Comparison of ENCODE assay signal across 1 cellular context in genomic region chr1:45172015-45172414, GRCh38.
TF ChIP-seq lines count a peak whose summit lies in the region.

No MANE protein-coding gene starts in this region.

TF ChIP-seq in HepG2, 621 proteins besides CTCF, POLR2A, EP300 and RAD21 (continued from another document and continues in another):
- no peak for TF ChIP-seq ZBTB39 (CRISPR knock-in tag; IDR thresholded peaks at IDR 0.05)
- no peak for TF ChIP-seq POLR2AphosphoS2 (IDR thresholded peaks at IDR 0.05; ENCODE audit: low read depth, low read length)
- no peak for TF ChIP-seq HMGA1 (CRISPR knock-in tag; conservative IDR thresholded peaks at IDR 0.05)
- no peak for TF ChIP-seq ZMAT3 (CRISPR knock-in tag; conservative IDR thresholded peaks at IDR 0.05)
- TF ChIP-seq ZNF841 (CRISPR knock-in tag; IDR thresholded peaks at IDR 0.05; ENCODE audit: borderline replicate concordance), result no peak
- peak; percentile 92 for TF ChIP-seq HDAC2 (CRISPR knock-in tag; IDR thresholded peaks at IDR 0.05)
- no peak for TF ChIP-seq RXRA (CRISPR knock-in tag; IDR thresholded peaks at IDR 0.05)
- TF ChIP-seq, protein P1, sequence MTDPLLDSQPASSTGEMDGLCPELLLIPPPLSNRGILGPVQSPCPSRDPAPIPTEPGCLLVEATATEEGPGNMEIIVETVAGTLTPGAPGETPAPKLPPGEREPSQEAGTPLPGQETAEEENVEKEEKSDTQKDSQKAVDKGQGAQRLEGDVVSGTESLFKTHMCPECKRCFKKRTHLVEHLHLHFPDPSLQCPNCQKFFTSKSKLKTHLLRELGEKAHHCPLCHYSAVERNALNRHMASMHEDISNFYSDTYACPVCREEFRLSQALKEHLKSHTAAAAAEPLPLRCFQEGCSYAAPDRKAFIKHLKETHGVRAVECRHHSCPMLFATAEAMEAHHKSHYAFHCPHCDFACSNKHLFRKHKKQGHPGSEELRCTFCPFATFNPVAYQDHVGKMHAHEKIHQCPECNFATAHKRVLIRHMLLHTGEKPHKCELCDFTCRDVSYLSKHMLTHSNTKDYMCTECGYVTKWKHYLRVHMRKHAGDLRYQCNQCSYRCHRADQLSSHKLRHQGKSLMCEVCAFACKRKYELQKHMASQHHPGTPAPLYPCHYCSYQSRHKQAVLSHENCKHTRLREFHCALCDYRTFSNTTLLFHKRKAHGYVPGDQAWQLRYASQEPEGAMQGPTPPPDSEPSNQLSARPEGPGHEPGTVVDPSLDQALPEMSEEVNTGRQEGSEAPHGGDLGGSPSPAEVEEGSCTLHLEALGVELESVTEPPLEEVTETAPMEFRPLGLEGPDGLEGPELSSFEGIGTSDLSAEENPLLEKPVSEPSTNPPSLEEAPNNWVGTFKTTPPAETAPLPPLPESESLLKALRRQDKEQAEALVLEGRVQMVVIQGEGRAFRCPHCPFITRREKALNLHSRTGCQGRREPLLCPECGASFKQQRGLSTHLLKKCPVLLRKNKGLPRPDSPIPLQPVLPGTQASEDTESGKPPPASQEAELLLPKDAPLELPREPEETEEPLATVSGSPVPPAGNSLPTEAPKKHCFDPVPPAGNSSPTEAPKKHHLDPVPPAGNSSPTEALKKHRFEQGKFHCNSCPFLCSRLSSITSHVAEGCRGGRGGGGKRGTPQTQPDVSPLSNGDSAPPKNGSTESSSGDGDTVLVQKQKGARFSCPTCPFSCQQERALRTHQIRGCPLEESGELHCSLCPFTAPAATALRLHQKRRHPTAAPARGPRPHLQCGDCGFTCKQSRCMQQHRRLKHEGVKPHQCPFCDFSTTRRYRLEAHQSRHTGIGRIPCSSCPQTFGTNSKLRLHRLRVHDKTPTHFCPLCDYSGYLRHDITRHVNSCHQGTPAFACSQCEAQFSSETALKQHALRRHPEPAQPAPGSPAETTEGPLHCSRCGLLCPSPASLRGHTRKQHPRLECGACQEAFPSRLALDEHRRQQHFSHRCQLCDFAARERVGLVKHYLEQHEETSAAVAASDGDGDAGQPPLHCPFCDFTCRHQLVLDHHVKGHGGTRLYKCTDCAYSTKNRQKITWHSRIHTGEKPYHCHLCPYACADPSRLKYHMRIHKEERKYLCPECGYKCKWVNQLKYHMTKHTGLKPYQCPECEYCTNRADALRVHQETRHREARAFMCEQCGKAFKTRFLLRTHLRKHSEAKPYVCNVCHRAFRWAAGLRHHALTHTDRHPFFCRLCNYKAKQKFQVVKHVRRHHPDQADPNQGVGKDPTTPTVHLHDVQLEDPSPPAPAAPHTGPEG (CRISPR knock-in tag; IDR thresholded peaks at IDR 0.05), result no peak
- TF ChIP-seq NR2C2 (CRISPR knock-in tag; IDR thresholded peaks at IDR 0.05; ENCODE audit: borderline replicate concordance), result no peak
- no peak for TF ChIP-seq NFAT5 (CRISPR knock-in tag; IDR thresholded peaks at IDR 0.05)
- TF ChIP-seq LCORL (IDR thresholded peaks at IDR 0.05), result peak; percentile 80
- TF ChIP-seq LCORL (CRISPR knock-in tag; IDR thresholded peaks at IDR 0.05), result peak; percentile 73
- TF ChIP-seq KDM3A (CRISPR knock-in tag; IDR thresholded peaks at IDR 0.05; ENCODE audit: low read depth), result no peak
- TF ChIP-seq SMAD9 (CRISPR knock-in tag; IDR thresholded peaks at IDR 0.05), result no peak
- TF ChIP-seq, protein P2, sequence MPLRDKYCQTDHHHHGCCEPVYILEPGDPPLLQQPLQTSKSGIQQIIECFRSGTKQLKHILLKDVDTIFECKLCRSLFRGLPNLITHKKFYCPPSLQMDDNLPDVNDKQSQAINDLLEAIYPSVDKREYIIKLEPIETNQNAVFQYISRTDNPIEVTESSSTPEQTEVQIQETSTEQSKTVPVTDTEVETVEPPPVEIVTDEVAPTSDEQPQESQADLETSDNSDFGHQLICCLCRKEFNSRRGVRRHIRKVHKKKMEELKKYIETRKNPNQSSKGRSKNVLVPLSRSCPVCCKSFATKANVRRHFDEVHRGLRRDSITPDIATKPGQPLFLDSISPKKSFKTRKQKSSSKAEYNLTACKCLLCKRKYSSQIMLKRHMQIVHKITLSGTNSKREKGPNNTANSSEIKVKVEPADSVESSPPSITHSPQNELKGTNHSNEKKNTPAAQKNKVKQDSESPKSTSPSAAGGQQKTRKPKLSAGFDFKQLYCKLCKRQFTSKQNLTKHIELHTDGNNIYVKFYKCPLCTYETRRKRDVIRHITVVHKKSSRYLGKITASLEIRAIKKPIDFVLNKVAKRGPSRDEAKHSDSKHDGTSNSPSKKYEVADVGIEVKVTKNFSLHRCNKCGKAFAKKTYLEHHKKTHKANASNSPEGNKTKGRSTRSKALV (CRISPR knock-in tag; IDR thresholded peaks at IDR 0.05), result 0 out of 2 replicates have a peak, but pooled peaks have one; percentile 33
- TF ChIP-seq, protein P3, sequence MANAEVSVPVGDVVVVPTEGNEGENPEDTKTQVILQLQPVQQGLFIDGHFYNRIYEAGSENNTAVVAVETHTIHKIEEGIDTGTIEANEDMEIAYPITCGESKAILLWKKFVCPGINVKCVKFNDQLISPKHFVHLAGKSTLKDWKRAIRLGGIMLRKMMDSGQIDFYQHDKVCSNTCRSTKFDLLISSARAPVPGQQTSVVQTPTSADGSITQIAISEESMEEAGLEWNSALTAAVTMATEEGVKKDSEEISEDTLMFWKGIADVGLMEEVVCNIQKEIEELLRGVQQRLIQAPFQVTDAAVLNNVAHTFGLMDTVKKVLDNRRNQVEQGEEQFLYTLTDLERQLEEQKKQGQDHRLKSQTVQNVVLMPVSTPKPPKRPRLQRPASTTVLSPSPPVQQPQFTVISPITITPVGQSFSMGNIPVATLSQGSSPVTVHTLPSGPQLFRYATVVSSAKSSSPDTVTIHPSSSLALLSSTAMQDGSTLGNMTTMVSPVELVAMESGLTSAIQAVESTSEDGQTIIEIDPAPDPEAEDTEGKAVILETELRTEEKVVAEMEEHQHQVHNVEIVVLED (CRISPR knock-in tag; IDR thresholded peaks at IDR 0.05; ENCODE audit: borderline replicate concordance), result no peak
- TF ChIP-seq BHLHE40 (IDR thresholded peaks at IDR 0.05; ENCODE audit: low read length), result 0 out of 2 replicates have a peak, but pooled peaks have one; percentile 62
- TF ChIP-seq ZNF235 (CRISPR knock-in tag; IDR thresholded peaks at IDR 0.05; ENCODE audit: borderline replicate concordance), result no peak
- TF ChIP-seq ZNF737 (CRISPR knock-in tag; IDR thresholded peaks at IDR 0.05; ENCODE audit: borderline replicate concordance), result no peak
- TF ChIP-seq, protein P4, sequence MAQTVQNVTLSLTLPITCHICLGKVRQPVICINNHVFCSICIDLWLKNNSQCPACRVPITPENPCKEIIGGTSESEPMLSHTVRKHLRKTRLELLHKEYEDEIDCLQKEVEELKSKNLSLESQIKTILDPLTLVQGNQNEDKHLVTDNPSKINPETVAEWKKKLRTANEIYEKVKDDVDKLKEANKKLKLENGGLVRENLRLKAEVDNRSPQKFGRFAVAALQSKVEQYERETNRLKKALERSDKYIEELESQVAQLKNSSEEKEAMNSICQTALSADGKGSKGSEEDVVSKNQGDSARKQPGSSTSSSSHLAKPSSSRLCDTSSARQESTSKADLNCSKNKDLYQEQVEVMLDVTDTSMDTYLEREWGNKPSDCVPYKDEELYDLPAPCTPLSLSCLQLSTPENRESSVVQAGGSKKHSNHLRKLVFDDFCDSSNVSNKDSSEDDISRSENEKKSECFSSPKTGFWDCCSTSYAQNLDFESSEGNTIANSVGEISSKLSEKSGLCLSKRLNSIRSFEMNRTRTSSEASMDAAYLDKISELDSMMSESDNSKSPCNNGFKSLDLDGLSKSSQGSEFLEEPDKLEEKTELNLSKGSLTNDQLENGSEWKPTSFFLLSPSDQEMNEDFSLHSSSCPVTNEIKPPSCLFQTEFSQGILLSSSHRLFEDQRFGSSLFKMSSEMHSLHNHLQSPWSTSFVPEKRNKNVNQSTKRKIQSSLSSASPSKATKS (CRISPR knock-in tag; IDR thresholded peaks at IDR 0.05), result no peak
- no peak for TF ChIP-seq RFXANK (CRISPR knock-in tag; IDR thresholded peaks at IDR 0.05)
- no peak for TF ChIP-seq ZNF382 (CRISPR knock-in tag; IDR thresholded peaks at IDR 0.05; ENCODE audit: borderline replicate concordance)
- no peak for TF ChIP-seq ZNF674 (CRISPR knock-in tag; IDR thresholded peaks at IDR 0.05; ENCODE audit: low read depth)
- no peak for TF ChIP-seq ZNF605 (CRISPR knock-in tag; IDR thresholded peaks at IDR 0.05)
- no peak for TF ChIP-seq GPN1 (CRISPR knock-in tag; IDR thresholded peaks at IDR 0.05; ENCODE audit: borderline replicate concordance)
- no peak for TF ChIP-seq NR2F1 (CRISPR knock-in tag; IDR thresholded peaks at IDR 0.05)
- peak; percentile 64; the same call in 1 of the 2 replicates for TF ChIP-seq NFKBIZ (CRISPR knock-in tag; IDR thresholded peaks at IDR 0.05)
- peak; percentile 96; the same call in 1 of the 2 replicates for TF ChIP-seq FOXJ3 (CRISPR knock-in tag; IDR thresholded peaks at IDR 0.05; ENCODE audit: borderline replicate concordance)
- TF ChIP-seq ETV5 (CRISPR knock-in tag; IDR thresholded peaks at IDR 0.05; ENCODE audit: borderline replicate concordance), result peak; percentile 62; the same call in 1 of the 2 replicates
- TF ChIP-seq TBP (CRISPR knock-in tag; IDR thresholded peaks at IDR 0.05), result no peak
- TF ChIP-seq TEAD3 (CRISPR knock-in tag; optimal IDR thresholded peaks at IDR 0.05; ENCODE audit: borderline replicate concordance), result peak; percentile 76
- TF ChIP-seq ZNF263 (CRISPR knock-in tag; IDR thresholded peaks at IDR 0.05), result no peak
- TF ChIP-seq, protein P5, sequence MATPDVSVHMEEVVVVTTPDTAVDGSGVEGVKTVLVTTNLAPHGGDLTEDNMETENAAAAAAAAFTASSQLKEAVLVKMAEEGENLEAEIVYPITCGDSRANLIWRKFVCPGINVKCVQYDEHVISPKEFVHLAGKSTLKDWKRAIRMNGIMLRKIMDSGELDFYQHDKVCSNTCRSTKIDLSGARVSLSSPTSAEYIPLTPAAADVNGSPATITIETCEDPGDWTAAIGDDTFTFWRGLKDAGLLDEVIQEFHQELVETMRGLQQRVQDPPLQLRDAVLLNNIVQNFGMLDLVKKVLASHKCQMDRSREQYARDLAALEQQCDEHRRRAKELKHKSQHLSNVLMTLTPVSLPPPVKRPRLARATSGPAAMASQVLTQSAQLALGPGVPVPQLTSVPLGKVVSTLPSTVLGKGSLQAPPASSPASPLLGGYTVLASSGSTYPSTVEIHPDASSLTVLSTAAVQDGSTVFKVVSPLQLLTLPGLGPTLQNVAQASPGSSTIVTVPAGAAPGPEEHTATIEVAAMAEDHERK (CRISPR knock-in tag; IDR thresholded peaks at IDR 0.05; ENCODE audit: low read depth), result no peak
- TF ChIP-seq ZFP36 (IDR thresholded peaks at IDR 0.05; ENCODE audit: borderline replicate concordance, low read depth, low read length, partially characterized antibody), result no peak
- peak; percentile 90 for TF ChIP-seq RCOR2 (CRISPR knock-in tag; IDR thresholded peaks at IDR 0.05)
- no peak for TF ChIP-seq ATAD3A (CRISPR knock-in tag; IDR thresholded peaks at IDR 0.05)
- no peak for TF ChIP-seq ZNF207 (IDR thresholded peaks at IDR 0.05; ENCODE audit: borderline replicate concordance)
- no peak for TF ChIP-seq DR1 (CRISPR knock-in tag; IDR thresholded peaks at IDR 0.05)
- TF ChIP-seq ZNF343 (CRISPR knock-in tag; IDR thresholded peaks at IDR 0.05), result no peak
- no peak; the same call in 1 of the 2 replicates for TF ChIP-seq KMT2A (CRISPR knock-in tag; IDR thresholded peaks at IDR 0.05)
- TF ChIP-seq SAP130 (CRISPR knock-in tag; IDR thresholded peaks at IDR 0.05; ENCODE audit: low read depth), result peak; percentile 81
- no peak for TF ChIP-seq ZNF143 (CRISPR knock-in tag; IDR thresholded peaks at IDR 0.05)
- TF ChIP-seq IRF2 (CRISPR knock-in tag; IDR thresholded peaks at IDR 0.05), result peak; percentile 86; the same call in 1 of the 2 replicates
